13 cellular contexts compared by ENCODE assay signal in genomic region chr1:247360116-247360898, GRCh38. TPM values are rescaled to one million over a fixed set of nuclear protein-coding genes. Genes with fewer than 3 reads are reported as not detected.
DNase-seq lines count a peak whose midpoint lies in the region; ATAC-seq, FAIRE-seq and TF ChIP-seq lines count a peak whose summit lies in the region.
"Had no signal": no experiment of that assay in that cellular context is flagged by ENCODE, and none has a peak within 500 bp of the region (broad histone marks: within the 10 kb centered on the region; RNA-seq: fewer than 3 reads in every experiment).

No MANE protein-coding gene starts in this region.

- peak overlapping the region; percentile 96 for H2AFZ ChIP-seq in K562 (ENCODE audit: low read depth, low read length)

- no peaks in the 10 kb centered on the region for H3K36me3 Mint-ChIP-seq in activated CD4-positive, alpha-beta T cell treated with anti-CD3 and anti-CD28 coated beads for 36 hours (ENCODE audit: low read depth)

- 11% methylated on average over 13 of the region's 13 CpGs for WGBS in K562 (ENCODE audit: insufficient coverage, low coverage, missing lambda C conversion rate)
- 49 to 63% methylated on average over 12 to 13 of the region's 13 CpGs for WGBS in testis, 2 donors

- H3K9me1 ChIP-seq in K562 (ENCODE audit: control insufficient read depth, insufficient read depth, low read length), result no peaks in the 10 kb centered on the region

- no peak for TF ChIP-seq EP300 in K562 (IDR thresholded peaks at IDR 0.05; ENCODE audit: low read length)

- ATAC-seq in K562 (peak; percentile 91), mucosa of descending colon (peak; percentile 41)
- no peak for ATAC-seq in activated CD4-positive, alpha-beta T cell treated with anti-CD3 and anti-CD28 coated beads for 36 hours

- TF ChIP-seq CTCF in K562 (IDR thresholded peaks at IDR 0.05 in 2 of 3, conservative IDR thresholded peaks at IDR 0.05 in 1 of 3; ENCODE audit: insufficient read depth in 2 of 3, low read depth in 1 of 3, low read length in 3 of 3), result no peak
- TF ChIP-seq CTCF in mucosa of descending colon (IDR thresholded peaks at IDR 0.05), result no peak
- TF ChIP-seq CTCF in testis (IDR thresholded peaks at IDR 0.05), result no peak
- no peak for TF ChIP-seq CTCF in BE2C (IDR thresholded peaks at IDR 0.05; ENCODE audit: low read depth, low read length)
- TF ChIP-seq CTCF in GM10266 (IDR thresholded peaks at IDR 0.05; ENCODE audit: control insufficient read depth, insufficient read depth, low read depth, missing control alignments), result no peak

- H3K9me3 ChIP-seq in K562 (replicated peaks; ENCODE audit: control insufficient read depth, insufficient read depth, low read depth, low read length) (peaks cover 4% of the 10 kb centered on the region), mucosa of descending colon (no peaks in the 10 kb centered on the region), testis (no peaks in the 10 kb centered on the region), BE2C (no peaks in the 10 kb centered on the region)

- intact Hi-C loops in K562 (cut with micrococcal nuclease), result loop anchor here (2.0 kb wide), 1 partner anchor 28 kb away; no protein-coding TSS in a partner anchor
- intact Hi-C loops in mucosa of descending colon (cut with DNase I, micrococcal nuclease), result no loop called here
- intact Hi-C loops in testis (cut with DNase I; ENCODE audit: low total_unique reads), result no loop called here
- intact Hi-C loops in activated CD4-positive, alpha-beta T cell treated with anti-CD3 and anti-CD28 coated beads for 36 hours (cut with DNase I, micrococcal nuclease), result no loop called here

- H3K9me3 Mint-ChIP-seq in activated CD4-positive, alpha-beta T cell treated with anti-CD3 and anti-CD28 coated beads for 36 hours (ENCODE audit: low read depth), result peaks cover 6% of the 10 kb centered on the region

- in situ Hi-C loops in K562 (cut with MboI), result no loop called here

- peak overlapping the region; percentile 74 for H3K4me2 ChIP-seq in K562 (ENCODE audit: insufficient read depth, low read length)

- peaks cover 0 to 33% of the 10 kb centered on the region in 2 experiments; a peak in 4 of 5 replicates for H3K4me1 ChIP-seq in K562 (replicated peaks in 1 of 2; ENCODE audit: control insufficient read depth in 2 of 2, insufficient read depth in 2 of 2, low read length in 2 of 2)
- no peaks in the 10 kb centered on the region for H3K4me1 ChIP-seq in mucosa of descending colon (ENCODE audit: low read depth)
- H3K4me1 ChIP-seq in testis, result peaks cover 35% of the 10 kb centered on the region
- no peaks in the 10 kb centered on the region for H3K4me1 ChIP-seq in BE2C

- no peak overlapping the region for H3K4me3 Mint-ChIP-seq in activated CD4-positive, alpha-beta T cell treated with anti-CD3 and anti-CD28 coated beads for 36 hours

- TSS peak; percentile 88 for BruUV-seq in K562 (replicated peaks; lab: Mats Ljungman, UMichigan)

- FAIRE-seq in K562 (lab: Jason Lieb, UNC), result peak; percentile 92

- H3K27ac ChIP-seq in K562 (ENCODE audit: extremely low read depth, low read depth, low read length) (peak overlapping the region; percentile 72), testis (peak overlapping the region; percentile 61 to 91)

- POLR2A ChIA-PET in K562 (lab: Yijun Ruan, JAX), result interaction anchor here (0.9 to 1.2 kb wide), 2 partner anchors 12 to 13 kb away, joined by 3 read pairs; no protein-coding TSS in a partner anchor
- POLR2A ChIA-PET in activated CD4-positive, alpha-beta T cell treated with anti-CD3 and anti-CD28 coated beads for 36 hours (lab: Charles Lee), result no interaction called here

- no peaks in the 10 kb centered on the region for H4K20me1 ChIP-seq in K562 (replicated peaks; ENCODE audit: control insufficient read depth, insufficient read depth, low read length)

- 0 out of 4 replicates have a peak, but pooled peaks of 1 of the 2 experiments have one; percentile 2 for TF ChIP-seq RAD21 in K562 (CRISPR knock-in tag; conservative IDR thresholded peaks at IDR 0.05 in 1 of 2, IDR thresholded peaks at IDR 0.05 in 1 of 2)

- DNase-seq in MV-4-11 (lab: John Stamatoyannopoulos, UW), result peak; percentile 81
- peak in 2 of 4 experiments; percentile 57 to 84 for DNase-seq in K562 (ENCODE audit: extremely low read depth in 1 of 4, low spot score in 3 of 4)
- peak in 1 of 3 donors; percentile 21 for DNase-seq in mucosa of descending colon
- peak; percentile 63 for DNase-seq in testis
- no peak for DNase-seq in activated CD4-positive, alpha-beta T cell treated with anti-CD3 and anti-CD28 coated beads for 36 hours
- no peak for DNase-seq in BE2C
- no peak for DNase-seq in GM10266 (ENCODE audit: extremely low spot score)
- no peak for DNase-seq in NCI-H2081 treated with DMSO at 0.1 percent for 48 hours (lab: John Stamatoyannopoulos, UW)
- DNase-seq: activated CD8-positive, alpha-beta memory T cell treated with anti-CD3 and anti-CD28 coated beads for 24 hours; amniotic stem cell; NCI-H446 treated with DMSO at 0.1 percent for 48 hours had no signal

- no peaks in the 10 kb centered on the region for H3K27me3 ChIP-seq in K562 (ENCODE audit: control insufficient read depth in 2 of 2, insufficient read depth in 2 of 2, low read length in 2 of 2)
- no peaks in the 10 kb centered on the region for H3K27me3 ChIP-seq in testis
- peaks cover 38% of the 10 kb centered on the region for H3K27me3 ChIP-seq in BE2C

- H3K27me3 Mint-ChIP-seq in activated CD4-positive, alpha-beta T cell treated with anti-CD3 and anti-CD28 coated beads for 36 hours, result peaks cover 35% of the 10 kb centered on the region

- H3K27ac Mint-ChIP-seq in activated CD4-positive, alpha-beta T cell treated with anti-CD3 and anti-CD28 coated beads for 36 hours, result no peak overlapping the region

- peak; percentile 76 for TF ChIP-seq POLR2A in K562 (conservative IDR thresholded peaks at IDR 0.05)
- no peak for TF ChIP-seq POLR2A in testis (IDR thresholded peaks at IDR 0.05)

- H3K36me3 ChIP-seq in K562 (ENCODE audit: control insufficient read depth, insufficient read depth, low read length), result no peaks in the 10 kb centered on the region
- no peaks in the 10 kb centered on the region for H3K36me3 ChIP-seq in mucosa of descending colon (ENCODE audit: low read depth)
- no peaks in the 10 kb centered on the region for H3K36me3 ChIP-seq in testis (ENCODE audit: low read depth, missing control alignments)
- no peaks in the 10 kb centered on the region for H3K36me3 ChIP-seq in BE2C

- peaks cover 14% of the 10 kb centered on the region for H3K4me1 Mint-ChIP-seq in activated CD4-positive, alpha-beta T cell treated with anti-CD3 and anti-CD28 coated beads for 36 hours

- H3K9ac ChIP-seq in K562 (ENCODE audit: insufficient read depth in 1 of 2, low read depth in 2 of 2, low read length in 2 of 2), result peak overlapping the region; percentile 38 to 50; a peak in 3 of 4 replicates

- H3K4me3 ChIP-seq in K562, result 0 out of 2 replicates have a peak overlapping the region, but pooled peaks have one; percentile 6
- H3K4me3 ChIP-seq in mucosa of descending colon, result no peak overlapping the region
- no peak overlapping the region for H3K4me3 ChIP-seq in testis
- no peak overlapping the region for H3K4me3 ChIP-seq in BE2C (ENCODE audit: low read depth, low read length)

- H3K79me2 ChIP-seq in K562 (ENCODE audit: control insufficient read depth, insufficient read depth, low read length), result no peaks in the 10 kb centered on the region

- CTCF ChIA-PET in K562 (lab: Yijun Ruan, JAX; ENCODE audit: low intra/inter-chr PET ratio), result no interaction called here
- CTCF ChIA-PET in activated CD4-positive, alpha-beta T cell treated with anti-CD3 and anti-CD28 coated beads for 36 hours (lab: Charles Lee), result interaction anchor here (0.6 to 2.8 kb wide), 2 partner anchors 13 to 778 kb away, joined by 3 to 13 read pairs; no protein-coding TSS in a partner anchor

RNA-seq across cellular contexts. Expression of gene ZNF496, which starts 28.6 kb away (rescaled TPM):
- total RNA-seq in K562 (2011; cell fraction: chromatin; rRNA removed; ENCODE audit: low replicate concordance), result 46.7 and 71.5 TPM in 2 replicates
- total RNA-seq in K562 (2011; cell fraction: nucleolus; rRNA removed), result 49.9 and 53.0 TPM in 2 replicates
- total RNA-seq in K562 (2011; cell fraction: nucleoplasm; rRNA removed), result 47.4 and 58.0 TPM in 2 replicates
- total RNA-seq in K562 (2014; rRNA removed) (44.4 and 63.2 TPM in 2 replicates), K562 (2014; rRNA removed; fragmentation: Illumina TruSeq; extraction: Trizol) (22.0 and 22.7 TPM in 2 replicates), K562 (2015; rRNA removed; fragmentation: Illumina TruSeq; extraction: Trizol) (31.4 and 31.6 TPM in 2 replicates), K562 (2021) (54.0 and 55.5 TPM in 2 replicates), mucosa of descending colon (10 to 100 TPM; 13.3 to 26.5 (median 18.0) TPM), testis (10 to 100 TPM; 61.6 to 71.1 TPM)
- polyA plus RNA-seq in K562 (2011; rRNA removed) (29.8 and 37.8 TPM in 2 replicates), K562 (2014; fragmentation: Illumina TruSeq; extraction: Trizol) (31.3 and 35.5 TPM in 2 replicates), K562 (2014; fragmentation: Nextera tagmentation; extraction: Ambion mirVana) (1 to 10 TPM; 4.3 to 5.9 TPM), K562 (2014; rRNA removed) (38.2 and 43.3 TPM in 2 replicates), testis (ENCODE audit: insufficient read depth, low read depth, low replicate concordance) (45.0 TPM)
- polyA plus RNA-seq in K562 (2011; cell fraction: cytosol; rRNA removed), result 35.8 and 37.3 TPM in 2 replicates
- polyA plus RNA-seq in K562 (2011; cell fraction: nucleus; rRNA removed), result 52.3 and 64.6 TPM in 2 replicates
- 28.9 and 48.4 TPM in 2 replicates for polyA plus RNA-seq in K562 (2012)
- polyA minus RNA-seq in K562 (2011; rRNA and poly(A)+ RNA removed), result 44.2 and 45.8 TPM in 2 replicates
- polyA minus RNA-seq in K562 (2011; cell fraction: cytosol; rRNA and poly(A)+ RNA removed), result 31.3 and 34.9 TPM in 2 replicates
- polyA minus RNA-seq in K562 (2011; cell fraction: nucleus; rRNA and poly(A)+ RNA removed), result 25.3 and 28.4 TPM in 2 replicates
- 1 to 10 TPM; 9.3 to 9.5 TPM for total RNA-seq in activated CD4-positive, alpha-beta T cell treated with anti-CD3 and anti-CD28 coated beads for 36 hours
- 57.8 TPM for polyA plus RNA-seq in BE2C (2012; ENCODE audit: insufficient read depth, insufficient read length, low read depth)

RNA-seq across cellular contexts. Expression of gene NLRP3, which starts 55.7 kb away (rescaled TPM):
- 0.09 TPM in 1 of 2 replicates, not detected in the other for total RNA-seq in K562 (2011; cell fraction: chromatin; rRNA removed; ENCODE audit: low replicate concordance)
- not detected in 2 replicates for total RNA-seq in K562 (2011; cell fraction: nucleolus; rRNA removed)
- total RNA-seq in K562 (2011; cell fraction: nucleoplasm; rRNA removed), result not detected in 2 replicates
- total RNA-seq in K562 (2014; rRNA removed) (not detected in 2 replicates), K562 (2014; rRNA removed; fragmentation: Illumina TruSeq; extraction: Trizol) (not detected in 2 replicates), K562 (2015; rRNA removed; fragmentation: Illumina TruSeq; extraction: Trizol) (not detected in 2 replicates), K562 (2021) (not detected in 2 replicates), mucosa of descending colon (1 to 10 TPM in 1 of 3 donors, under 1 TPM in 2; 0.55 to 1.5 (median 0.89) TPM), testis (1 to 10 TPM in 1 of 2 donors, under 1 TPM in 1; 0.31 to 1.4 TPM)
- polyA plus RNA-seq in K562 (2011; rRNA removed) (not detected in 2 replicates), K562 (2014; fragmentation: Illumina TruSeq; extraction: Trizol) (not detected in 2 replicates), K562 (2014; fragmentation: Nextera tagmentation; extraction: Ambion mirVana) (not detected), K562 (2014; rRNA removed) (not detected in 2 replicates), testis (ENCODE audit: insufficient read depth, low read depth, low replicate concordance) (0.92 TPM)
- not detected in 2 replicates for polyA plus RNA-seq in K562 (2011; cell fraction: cytosol; rRNA removed)
- 0.07 TPM in 1 of 2 replicates, not detected in the other for polyA plus RNA-seq in K562 (2011; cell fraction: nucleus; rRNA removed)
- 0.01 and 0.29 TPM in 2 replicates for polyA plus RNA-seq in K562 (2012)
- polyA minus RNA-seq in K562 (2011; rRNA and poly(A)+ RNA removed), result not detected in 2 replicates
- not detected in 2 replicates for polyA minus RNA-seq in K562 (2011; cell fraction: cytosol; rRNA and poly(A)+ RNA removed)
- not detected in 2 replicates for polyA minus RNA-seq in K562 (2011; cell fraction: nucleus; rRNA and poly(A)+ RNA removed)
- 1 to 10 TPM; 1.0 to 1.5 TPM for total RNA-seq in activated CD4-positive, alpha-beta T cell treated with anti-CD3 and anti-CD28 coated beads for 36 hours
- polyA plus RNA-seq in BE2C (2012; ENCODE audit: insufficient read depth, insufficient read length, low read depth), result not detected
- total RNA-seq: pulmonary artery endothelial cell had no signal
- polyA plus RNA-seq: IMR-90 had no signal

Comparison
In these comparisons a context has a peak if more than half of its experiments do, and no peak if none do; other contexts are left out.
1. DNase-seq: peak in MV-4-11 (single experiment) and testis (single experiment); none in activated CD4-positive, alpha-beta T cell treated with anti-CD3 and anti-CD28 coated beads for 36 hours (single experiment), BE2C (single experiment), GM10266 (single experiment) and NCI-H2081 treated with DMSO at 0.1 percent for 48 hours (single experiment).